In genomic region chr17:30292490-30292858, GRCh38 we compare ENCODE assay signal across 10 cellular contexts. TPM values are rescaled to one million over a fixed set of nuclear protein-coding genes. Genes with fewer than 3 reads are reported as not detected.
DNase-seq lines count a peak whose midpoint lies in the region; ATAC-seq, FAIRE-seq and TF ChIP-seq lines count a peak whose summit lies in the region.
"Had no signal": no experiment of that assay in that cellular context is flagged by ENCODE, and none has a peak within 500 bp of the region (broad histone marks: within the 10 kb centered on the region; RNA-seq: fewer than 3 reads in every experiment).

No MANE protein-coding gene starts in this region.

- no peaks in the 10 kb centered on the region for H4K20me1 ChIP-seq in OCI-LY7 (ENCODE audit: insufficient read depth, low read length)

- FAIRE-seq in H54 (lab: Jason Lieb, UNC) = no peak
- no peak for FAIRE-seq in urothelium cell line (lab: Jason Lieb, UNC)

- CTCF ChIA-PET in Caco-2 (lab: Charles Lee) = interaction anchor here (0.6 to 2.1 kb wide), 3 partner anchors 45 to 188 kb away, joined by 4 to 17 read pairs (median 5); no protein-coding TSS in a partner anchor
- CTCF ChIA-PET in OCI-LY7 (lab: Charles Lee; ENCODE audit: unreplicated experiment) = interaction anchor here (0.9 kb wide), 1 partner anchor 19 kb away, joined by 3 read pairs; no protein-coding TSS in a partner anchor

- BruUV-seq in Caco-2 (replicated peaks; lab: Mats Ljungman, UMichigan) = TSS peak; percentile 83
- BruUV-seq in OCI-LY7 (replicated peaks; lab: Mats Ljungman, UMichigan) = TSS peak; percentile 62

- TF ChIP-seq CTCF in Caco-2 (IDR thresholded peaks at IDR 0.05; ENCODE audit: insufficient read depth in 1 of 2, low read depth in 1 of 2, low read length in 1 of 2, severe bottlenecking in 1 of 2, unreplicated experiment in 1 of 2) (no peak), OCI-LY7 (conservative IDR thresholded peaks at IDR 0.05; ENCODE audit: low read length) (no peak), esophagus muscularis mucosa (IDR thresholded peaks at IDR 0.05) (no peak), progenitor cell of endocrine pancreas (IDR thresholded peaks at IDR 0.05; ENCODE audit: unreplicated experiment) (no peak)

- peaks cover 27% of the 10 kb centered on the region; the same call in 1 of the 2 replicates for H3K79me2 ChIP-seq in OCI-LY7 (ENCODE audit: insufficient read depth, low read depth, low read length)

- no peaks in the 10 kb centered on the region for H3K27me3 Mint-ChIP-seq in Caco-2 (ENCODE audit: insufficient read depth, unreplicated experiment)
- peaks cover 4% of the 10 kb centered on the region for H3K27me3 Mint-ChIP-seq in progenitor cell of endocrine pancreas

- 63% methylated on average over 7 of the region's 7 CpGs for WGBS in esophagus muscularis mucosa

- H3K27me3 ChIP-seq in Caco-2 (replicated peaks; ENCODE audit: control insufficient read depth, insufficient read depth, low read length) (no peaks in the 10 kb centered on the region), esophagus muscularis mucosa (no peaks in the 10 kb centered on the region)

- H3K36me3 ChIP-seq in Caco-2 (ENCODE audit: control insufficient read depth, insufficient read depth, low read length) = no peaks in the 10 kb centered on the region; the same call in 1 of the 2 replicates
- H3K36me3 ChIP-seq in OCI-LY7 (ENCODE audit: insufficient read depth, low read length) = peaks cover 31% of the 10 kb centered on the region
- H3K36me3 ChIP-seq in esophagus muscularis mucosa = peaks cover 2 to 18% (median 14%) of the 10 kb centered on the region in 4 donors

- H2AFZ ChIP-seq in OCI-LY7 (ENCODE audit: low read length) = peak overlapping the region; percentile 94

- H3K4me3 ChIP-seq in Caco-2 (ENCODE audit: low read depth, low read length) (peak overlapping the region; percentile 80), OCI-LY7 (ENCODE audit: low read depth, low read length, poor library complexity, severe bottlenecking) (peak overlapping the region; percentile 83), esophagus muscularis mucosa (peak overlapping the region; percentile 76 to 92 (median 84))

- H3K27ac Mint-ChIP-seq in Caco-2 (ENCODE audit: unreplicated experiment) (no peak overlapping the region), progenitor cell of endocrine pancreas (no peak overlapping the region)

- H3K27ac ChIP-seq in OCI-LY7 (ENCODE audit: low read depth, low read length, poor library complexity, severe bottlenecking) (no peak overlapping the region), esophagus muscularis mucosa (replicated peaks in 1 of 4) (peak overlapping the region; percentile 79 to 86 (median 82))

- H3K4me3 Mint-ChIP-seq in Caco-2 (ENCODE audit: unreplicated experiment) (peak overlapping the region; percentile 76), progenitor cell of endocrine pancreas (ENCODE audit: low read depth) (peak overlapping the region; percentile 69)

- H3K36me3 Mint-ChIP-seq in Caco-2 (ENCODE audit: insufficient read depth, unreplicated experiment) (peaks cover 3% of the 10 kb centered on the region), progenitor cell of endocrine pancreas (ENCODE audit: insufficient read depth) (peaks cover 3% of the 10 kb centered on the region)

- POLR2A ChIA-PET in Caco-2 (lab: Charles Lee) = interaction anchor here (0.7 kb wide), 1 partner anchor 70 kb away, joined by 4 read pairs; no protein-coding TSS in a partner anchor
- POLR2A ChIA-PET in OCI-LY7 (lab: Charles Lee) = interaction anchor here (0.6 to 2.0 kb wide), 4 partner anchors 15 to 390 kb away, joined by 3 to 8 read pairs (median 5); no protein-coding TSS in a partner anchor

- no peak for TF ChIP-seq POLR2A in esophagus muscularis mucosa (IDR thresholded peaks at IDR 0.05; ENCODE audit: low read depth)
- no peak for TF ChIP-seq POLR2A in H54 (IDR thresholded peaks at IDR 0.05; ENCODE audit: low read depth, low read length)

- H3K4me1 Mint-ChIP-seq in Caco-2 (ENCODE audit: low read depth, unreplicated experiment) = no peaks in the 10 kb centered on the region
- peaks cover 4% of the 10 kb centered on the region for H3K4me1 Mint-ChIP-seq in progenitor cell of endocrine pancreas (ENCODE audit: low read depth)

- H3K9me3 ChIP-seq in Caco-2 = no peaks in the 10 kb centered on the region
- H3K9me3 ChIP-seq in OCI-LY7 (ENCODE audit: low read length) = peaks cover 4% of the 10 kb centered on the region; the same call in 1 of the 2 replicates
- no peaks in the 10 kb centered on the region for H3K9me3 ChIP-seq in esophagus muscularis mucosa

- H3K4me1 ChIP-seq in Caco-2 (peaks cover 11% of the 10 kb centered on the region), OCI-LY7 (ENCODE audit: insufficient read depth, low read length, poor library complexity, severe bottlenecking) (peaks cover 18% of the 10 kb centered on the region), esophagus muscularis mucosa (peaks cover 14 to 21% (median 15%) of the 10 kb centered on the region in 4 donors)

- no peak for ATAC-seq in GM19463 (IDR thresholded peaks at IDR 0.05; ENCODE audit: unreplicated experiment)

- H3K9me2 ChIP-seq in OCI-LY7 (ENCODE audit: insufficient read depth, low read length) = no peaks in the 10 kb centered on the region

- intact Hi-C loops in Caco-2 (cut with micrococcal nuclease; ENCODE audit: unreplicated experiment) = loop anchor here (1.0 to 10.0 kb wide), 2 partner anchors 44 to 262 kb away; no protein-coding TSS in a partner anchor
- intact Hi-C loops in OCI-LY7 (cut with micrococcal nuclease; ENCODE audit: unreplicated experiment) = no loop called here
- intact Hi-C loops in esophagus muscularis mucosa (cut with DNase I) = loop anchor here (10.0 kb wide), 1 partner anchor 82 kb away; the partner anchor contains the start of gene CPD

- H3K4me2 ChIP-seq in OCI-LY7 (ENCODE audit: low read length) = peak overlapping the region; percentile 70

- H3K9me3 Mint-ChIP-seq in Caco-2 (ENCODE audit: unreplicated experiment) (no peaks in the 10 kb centered on the region), progenitor cell of endocrine pancreas (ENCODE audit: low read depth) (no peaks in the 10 kb centered on the region)

- DNase-seq in Caco-2 (no peak), OCI-LY7 (ENCODE audit: low spot score) (no peak), esophagus muscularis mucosa (ENCODE audit: extremely low spot score) (no peak), progenitor cell of endocrine pancreas (ENCODE audit: low spot score, unreplicated experiment) (no peak), H54 (ENCODE audit: insufficient read length, low spot score) (no peak), ureter (ENCODE audit: low spot score) (no peak), urothelium cell line (ENCODE audit: low spot score) (no peak)
- DNase-seq: NCI-H2081 treated with DMSO at 0.1 percent for 48 hours had no signal

- no peak for TF ChIP-seq EP300 in esophagus muscularis mucosa (IDR thresholded peaks at IDR 0.05)

RNA-seq across cellular contexts. Expression of gene BLMH, which starts 0.7 kb away (rescaled TPM):
- total RNA-seq in Caco-2 (2022) (56.1 and 57.4 TPM in 2 replicates), OCI-LY7 (2022) (65.7 and 72.7 TPM in 2 replicates), esophagus muscularis mucosa (10 to 100 TPM; 16.6 to 22.4 (median 20.8) TPM), progenitor cell of endocrine pancreas (60.9 and 64.2 TPM in 2 replicates), ureter (30.7 TPM)
- total RNA-seq in OCI-LY7 (2014; rRNA removed; shearing (Covaris generic)) = 33.8 and 35.0 TPM in 2 replicates

RNA-seq across cellular contexts. Expression of gene TMIGD1, which starts 41.4 kb away (rescaled TPM):
- total RNA-seq in Caco-2 (2022) (not detected in 2 replicates), OCI-LY7 (2022) (not detected in 2 replicates), esophagus muscularis mucosa (under 1 TPM in 1 of 4 donors, not detected in 3; 0.29 TPM), progenitor cell of endocrine pancreas (not detected in 2 replicates), ureter (not detected)
- total RNA-seq in OCI-LY7 (2014; rRNA removed; shearing (Covaris generic)) = not detected in 2 replicates
- total RNA-seq: cerebellum had no signal

RNA-seq across cellular contexts. Expression of gene SLC6A4, which starts 57.0 kb away (rescaled TPM):
- 15.0 and 20.6 TPM in 2 replicates for total RNA-seq in Caco-2 (2022)
- 0.09 and 0.10 TPM in 2 replicates for total RNA-seq in OCI-LY7 (2014; rRNA removed; shearing (Covaris generic))
- not detected in 2 replicates for total RNA-seq in OCI-LY7 (2022)
- under 1 TPM; 0.11 to 0.50 (median 0.27) TPM for total RNA-seq in esophagus muscularis mucosa
- total RNA-seq in progenitor cell of endocrine pancreas = 0.64 and 0.96 TPM in 2 replicates
- 1.3 TPM for total RNA-seq in ureter
